In the genomic region with DNA sequence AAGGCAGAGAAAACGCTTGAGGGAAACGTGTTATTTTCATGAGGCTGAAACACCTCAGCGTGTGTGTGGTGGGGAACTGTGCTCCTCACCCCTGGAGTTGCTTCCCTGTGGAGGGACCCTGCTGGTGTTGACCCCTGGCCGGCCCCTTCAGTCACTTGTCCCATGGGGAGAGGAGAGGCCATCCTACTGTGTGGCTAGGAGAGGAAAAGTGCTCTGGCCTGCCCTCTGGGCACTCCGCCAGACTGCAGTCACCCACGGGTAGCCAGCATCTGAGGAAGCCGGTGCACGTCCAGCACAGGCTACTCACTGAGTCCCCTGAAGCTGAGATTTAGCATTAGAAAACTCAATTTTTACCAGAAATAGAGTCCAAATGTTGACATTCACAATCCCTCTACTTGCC, we compare ENCODE assay signal across 35 cellular contexts.
"Had no signal": no experiment of that assay in that cellular context is flagged by ENCODE, and none has a peak within 500 bp of the region (broad histone marks: within the 10 kb centered on the region; RNA-seq: fewer than 3 reads in every experiment).

No MANE protein-coding gene starts in this region.

- DNase-seq: activated CD4-positive, alpha-beta T cell treated with anti-CD3 and anti-CD28 coated beads for 48 hours; activated CD4-positive, alpha-beta T cell treated with anti-CD3 and anti-CD28 coated beads, Interleukin-2, amount 50 U/mL, for 48 hours; activated CD8-positive, alpha-beta memory T cell treated with anti-CD3 and anti-CD28 coated beads for 24 hours; activated CD8-positive, alpha-beta memory T cell treated with anti-CD3 and anti-CD28 coated beads, Interleukin-2, amount 50 U/mL, for 48 hours; activated naive CD4-positive, alpha-beta T cell; activated T-cell treated with anti-CD3 and anti-CD28 coated beads, Interleukin-2, amount 50 U/mL, for 24 hours; anterior cingulate cortex; cerebellar nuclear complex; colonic mucosa; effector memory CD8-positive, alpha-beta T cell; foreskin keratinocyte; left ventricle myocardium inferior; mesendoderm; mucosa of descending colon; nucleus accumbens; pancreas; retina; sigmoid colon; small intestine; stimulated activated CD4-positive, alpha-beta T cell treated with anti-CD3 and anti-CD28 coated beads, Interleukin-4, amount 100 ng/mL, for 24 hours; stomach; T-helper 17 cell; T1000; tibial artery; upper lobe of right lung; WERI-Rb-1 had no signal

- H3K9me3 ChIP-seq: colonic mucosa, mucosa of descending colon, pancreas, prostate gland, stomach, suprapubic skin, tibial artery, upper lobe of right lung had no signal

- H3K9me3 Mint-ChIP-seq: activated T-helper 17 cell treated with anti-CD3 and anti-CD28 coated beads, Interleukin-2, amount 50 U/mL, for 72 hours; effector memory CD8-positive, alpha-beta T cell; natural killer cell treated with Interleukin-12 subunit alpha and Interleukin-12 subunit beta and Interleukin-15 and Interleukin-18, amount 100 ng/mL, for 72 hours had no signal

- H3K36me3 ChIP-seq: colonic mucosa, left ventricle myocardium inferior, pancreas, prostate gland, sigmoid colon, stomach, suprapubic skin, tibial artery, upper lobe of right lung, WERI-Rb-1 had no signal

- H3K36me3 Mint-ChIP-seq: activated naive CD8-positive, alpha-beta T cell; natural killer cell treated with Interleukin-12 subunit alpha and Interleukin-12 subunit beta and Interleukin-15 and Interleukin-18, amount 100 ng/mL, for 72 hours; stimulated activated memory B cell treated with anti-CD40 and anti-IgM and Interleukin-4, amounts not matched to agents 10 μg/mL and 1 μg/mL and 100 μg/mL, for 72 hours had no signal

- H3K4me1 ChIP-seq: colonic mucosa, foreskin keratinocyte, left ventricle myocardium inferior, pancreas, prostate gland, sigmoid colon, stomach, suprapubic skin, tibial artery, upper lobe of right lung had no signal

- H3K4me1 Mint-ChIP-seq: activated T-helper 17 cell treated with anti-CD3 and anti-CD28 coated beads, Interleukin-2, amount 50 U/mL, for 72 hours; stimulated activated memory B cell treated with anti-CD40 and anti-IgM and Interleukin-4, amounts not matched to agents 10 μg/mL and 1 μg/mL and 100 μg/mL, for 72 hours; T-helper 17 cell had no signal

- H3K4me3 ChIP-seq: colonic mucosa, left ventricle myocardium inferior, lung, mucosa of descending colon, pancreas, prostate gland, sigmoid colon, stomach, suprapubic skin, tibial artery, upper lobe of right lung had no signal

- H3K27ac ChIP-seq: colonic mucosa, foreskin keratinocyte, left ventricle myocardium inferior, pancreas, prostate gland, sigmoid colon, stomach, suprapubic skin, tibial artery, upper lobe of right lung had no signal

- H3K27ac Mint-ChIP-seq: activated naive CD8-positive, alpha-beta T cell; activated T-cell treated with anti-CD3 and anti-CD28 coated beads, Interleukin-2, amount 50 U/mL, for 24 hours; activated T-helper 17 cell treated with anti-CD3 and anti-CD28 coated beads, Interleukin-2, amount 50 U/mL, for 72 hours; effector memory CD8-positive, alpha-beta T cell; natural killer cell treated with Interleukin-12 subunit alpha and Interleukin-12 subunit beta and Interleukin-15 and Interleukin-18, amount 100 ng/mL, for 72 hours; stimulated activated memory B cell treated with anti-CD40 and anti-IgM and Interleukin-4, amounts not matched to agents 10 μg/mL and 1 μg/mL and 100 μg/mL, for 72 hours; T-helper 17 cell had no signal

- H3K27me3 ChIP-seq: colonic mucosa, foreskin keratinocyte, pancreas, upper lobe of right lung had no signal

- ATAC-seq: activated CD4-positive, CD25-positive, alpha-beta regulatory T cell treated with anti-CD3 and anti-CD28 coated beads, Interleukin-2, amount 50 U/mL, for 24 hours; activated T-helper 17 cell treated with anti-CD3 and anti-CD28 coated beads, Interleukin-2, amount 50 U/mL, for 72 hours; effector memory CD8-positive, alpha-beta T cell; esophagus mucosa; foreskin keratinocyte; mucosa of descending colon; natural killer cell treated with Interleukin-12 subunit alpha and Interleukin-12 subunit beta and Interleukin-15 and Interleukin-18, amount 100 ng/mL, for 72 hours; pancreas; stimulated activated memory B cell treated with anti-CD40 and anti-IgM and Interleukin-4, amounts not matched to agents 10 μg/mL and 1 μg/mL and 100 μg/mL, for 72 hours; T-helper 17 cell; upper lobe of right lung had no signal

- H3K4me3 Mint-ChIP-seq: activated naive CD8-positive, alpha-beta T cell; activated T-cell treated with anti-CD3 and anti-CD28 coated beads, Interleukin-2, amount 50 U/mL, for 24 hours; activated T-helper 17 cell treated with anti-CD3 and anti-CD28 coated beads, Interleukin-2, amount 50 U/mL, for 72 hours; effector memory CD8-positive, alpha-beta T cell; natural killer cell treated with Interleukin-12 subunit alpha and Interleukin-12 subunit beta and Interleukin-15 and Interleukin-18, amount 100 ng/mL, for 72 hours; stimulated activated memory B cell treated with anti-CD40 and anti-IgM and Interleukin-4, amounts not matched to agents 10 μg/mL and 1 μg/mL and 100 μg/mL, for 72 hours; T-helper 17 cell had no signal
